In genomic region chr7:41731486-41732278, GRCh38 we compare ENCODE assay signal across 10 cellular contexts. TPM values are rescaled to one million over a fixed set of nuclear protein-coding genes. Genes with fewer than 3 reads are reported as not detected.
DNase-seq lines count a peak whose midpoint lies in the region; ATAC-seq, FAIRE-seq and TF ChIP-seq lines count a peak whose summit lies in the region.
"Had no signal": no experiment of that assay in that cellular context is flagged by ENCODE, and none has a peak within 500 bp of the region (broad histone marks: within the 10 kb centered on the region; RNA-seq: fewer than 3 reads in every experiment).

No MANE protein-coding gene starts in this region.

- DNase-seq in GM12878 (ENCODE audit: low read depth, low spot score) (peak; percentile 66), H54 (ENCODE audit: insufficient read length, low spot score) (no peak), NCI-H1436 (lab: John Stamatoyannopoulos, UW) (no peak), body of pancreas (no peak)
- no peak for DNase-seq in activated CD4-positive, CD25-positive, alpha-beta regulatory T cell treated with anti-CD3 and anti-CD28 coated beads, Interleukin-2, amount 50 U/mL, for 72 hours
- DNase-seq: CD4-positive, alpha-beta memory T cell; stomach had no signal

- peak in 1 of 2 experiments; percentile 47; a peak in 2 of 4 replicates for TF ChIP-seq EP300 in GM12878 (IDR thresholded peaks at IDR 0.05; ENCODE audit: borderline replicate concordance in 1 of 2, control insufficient read depth in 1 of 2, low read depth in 2 of 2, low read length in 2 of 2)

- TF ChIP-seq POLR2A in GM12878 (IDR thresholded peaks at IDR 0.05; ENCODE audit: low read depth, low read length) (no peak), H54 (IDR thresholded peaks at IDR 0.05; ENCODE audit: low read depth, low read length) (no peak), body of pancreas (IDR thresholded peaks at IDR 0.05) (no peak)

- H3K27ac ChIP-seq in GM12878 (ENCODE audit: control insufficient read depth, insufficient read depth) (no peak overlapping the region), body of pancreas (no peak overlapping the region)
- H3K27ac ChIP-seq: stomach had no signal

- RAD21 ChIA-PET in GM12878 (lab: Charles Lee; ENCODE audit: unreplicated experiment), result interaction anchor here (0.7 to 1.0 kb wide), 2 partner anchors 29 to 155 kb away, joined by 3 to 4 read pairs; partner anchors contain the start of gene INHBA

- CTCF ChIA-PET in GM12878 (lab: Yijun Ruan, JAX), result interaction anchor here (1.2 to 2.6 kb wide), 4 partner anchors 26 to 209 kb away, joined by 3 to 8 read pairs (median 5); partner anchors contain the start of gene INHBA

- H2AFZ ChIP-seq in GM12878 (ENCODE audit: control insufficient read depth, low read depth, low read length), result no peak overlapping the region

- TF ChIP-seq CTCF in GM12878 (IDR thresholded peaks at IDR 0.05 in 2 of 3, conservative IDR thresholded peaks at IDR 0.05 in 1 of 3; ENCODE audit: control insufficient read depth in 2 of 3, extremely low read depth in 1 of 3, insufficient read depth in 1 of 3, low read depth in 3 of 3, low read length in 3 of 3) (no peak), body of pancreas (IDR thresholded peaks at IDR 0.05) (no peak)

- in situ Hi-C loops in GM12878 (cut with MboI), result loop anchor here (5.0 kb wide), 1 partner anchor 151 kb away; no protein-coding TSS in a partner anchor

- intact Hi-C loops in GM12878 (cut with micrococcal nuclease; ENCODE audit: unreplicated experiment) (loop anchor here (5.0 kb wide), 1 partner anchor 151 kb away; no protein-coding TSS in a partner anchor), body of pancreas (cut with DNase I) (no loop called here)

- H3K4me3 ChIP-seq in GM12878 (no peak overlapping the region), body of pancreas (no peak overlapping the region)
- H3K4me3 ChIP-seq: stomach had no signal

- peak overlapping the region; percentile 41; the same call in 1 of the 2 replicates for H3K4me2 ChIP-seq in GM12878 (ENCODE audit: control insufficient read depth, insufficient read depth)

- POLR2A ChIA-PET in GM12878 (lab: Charles Lee), result no interaction called here

- SMC1A ChIA-PET in GM12878 (lab: Charles Lee; ENCODE audit: uncharacterized antibody, unreplicated experiment), result interaction anchor here (1.0 to 1.4 kb wide), 3 partner anchors 22 to 150 kb away, joined by 3 to 6 read pairs (median 3); no protein-coding TSS in a partner anchor

- no peaks in the 10 kb centered on the region for H4K20me1 ChIP-seq in GM12878 (ENCODE audit: control insufficient read depth, insufficient read depth)

- no peaks in the 10 kb centered on the region for H3K79me2 ChIP-seq in GM12878 (ENCODE audit: control insufficient read depth, insufficient read depth, low read length)

- H3K36me3 ChIP-seq in GM12878 (ENCODE audit: control insufficient read depth in 2 of 2, insufficient read depth in 2 of 2, low read length in 1 of 2), result no peaks in the 10 kb centered on the region
- no peaks in the 10 kb centered on the region for H3K36me3 ChIP-seq in body of pancreas (replicated peaks in 1 of 2; ENCODE audit: insufficient read depth in 1 of 2, low read depth in 2 of 2)
- H3K36me3 ChIP-seq: stomach had no signal

- ATAC-seq in GM18499 (IDR thresholded peaks at IDR 0.05; ENCODE audit: insufficient read depth, unreplicated experiment) (peak; percentile 89), GM21423 (IDR thresholded peaks at IDR 0.05; ENCODE audit: unreplicated experiment) (peak; percentile 98), HG03159 (IDR thresholded peaks at IDR 0.05; ENCODE audit: unreplicated experiment) (peak; percentile 98), GM12878 (peak; percentile 95), body of pancreas (no peak)

- no peaks in the 10 kb centered on the region; the same call in 1 of the 3 replicates for H3K9me3 ChIP-seq in GM12878 (replicated peaks; ENCODE audit: control insufficient read depth, insufficient read depth, low read length)
- no peaks in the 10 kb centered on the region for H3K9me3 ChIP-seq in body of pancreas
- H3K9me3 ChIP-seq: stomach had no signal

- no peak overlapping the region for H3K9ac ChIP-seq in GM12878 (ENCODE audit: control insufficient read depth, insufficient read depth, low read length)

- H3K27me3 ChIP-seq in GM12878 (replicated peaks in 1 of 2; ENCODE audit: control insufficient read depth in 2 of 2, insufficient read depth in 2 of 2, low read length in 1 of 2), result no peaks in the 10 kb centered on the region
- H3K27me3 ChIP-seq in body of pancreas, result no peaks in the 10 kb centered on the region
- H3K27me3 ChIP-seq: stomach had no signal

- peak; percentile 92 for FAIRE-seq in GM12878 (lab: Jason Lieb, UNC)
- no peak for FAIRE-seq in H54 (lab: Jason Lieb, UNC)

- BruUV-seq in GM12878 (replicated peaks; lab: Mats Ljungman, UMichigan), result no TSS peak

- no peak for TF ChIP-seq RAD21 in GM12878 (IDR thresholded peaks at IDR 0.05; ENCODE audit: insufficient read depth, low read depth, low read length)

- 41% methylated on average over 6 of the region's 6 CpGs for WGBS in GM12878 (ENCODE audit: insufficient coverage, insufficient replicate concordance, low lambda C conversion rate, missing lambda C conversion rate)
- WGBS in body of pancreas, 2 donors, result 53 to 59% methylated on average over 6 of the region's 6 CpGs

- H3K4me1 ChIP-seq in GM12878 (ENCODE audit: control insufficient read depth, insufficient read depth, low read length), result peaks cover 7% of the 10 kb centered on the region
- no peaks in the 10 kb centered on the region for H3K4me1 ChIP-seq in body of pancreas
- H3K4me1 ChIP-seq: stomach had no signal

TF ChIP-seq in GM12878, 131 proteins besides CTCF, POLR2A, EP300 and RAD21 (continues in another document):
- TF ChIP-seq TAF1 (IDR thresholded peaks at IDR 0.05; ENCODE audit: borderline replicate concordance, low read depth, low read length), result no peak
- no peak for TF ChIP-seq EGR1 (IDR thresholded peaks at IDR 0.05; ENCODE audit: borderline replicate concordance in 1 of 2, low read depth in 2 of 2, low read length in 2 of 2)
- no peak for TF ChIP-seq CHD2 (IDR thresholded peaks at IDR 0.05; ENCODE audit: borderline replicate concordance, low read depth, low read length)
- no peak for TF ChIP-seq SMARCA5 (IDR thresholded peaks at IDR 0.05)
- TF ChIP-seq, protein P1, sequence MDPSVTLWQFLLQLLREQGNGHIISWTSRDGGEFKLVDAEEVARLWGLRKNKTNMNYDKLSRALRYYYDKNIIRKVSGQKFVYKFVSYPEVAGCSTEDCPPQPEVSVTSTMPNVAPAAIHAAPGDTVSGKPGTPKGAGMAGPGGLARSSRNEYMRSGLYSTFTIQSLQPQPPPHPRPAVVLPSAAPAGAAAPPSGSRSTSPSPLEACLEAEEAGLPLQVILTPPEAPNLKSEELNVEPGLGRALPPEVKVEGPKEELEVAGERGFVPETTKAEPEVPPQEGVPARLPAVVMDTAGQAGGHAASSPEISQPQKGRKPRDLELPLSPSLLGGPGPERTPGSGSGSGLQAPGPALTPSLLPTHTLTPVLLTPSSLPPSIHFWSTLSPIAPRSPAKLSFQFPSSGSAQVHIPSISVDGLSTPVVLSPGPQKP (IDR thresholded peaks at IDR 0.05; ENCODE audit: low read depth, low read length), result no peak
- TF ChIP-seq NR2C2 (IDR thresholded peaks at IDR 0.05; ENCODE audit: borderline replicate concordance, control insufficient read depth, insufficient read length, low read depth), result no peak
- no peak for TF ChIP-seq NR2C1 (IDR thresholded peaks at IDR 0.05)
- TF ChIP-seq ZNF217 (IDR thresholded peaks at IDR 0.05), result peak; percentile 95
- 0 out of 2 replicates have a peak, but pooled peaks have one; percentile 73 for TF ChIP-seq MEF2A (IDR thresholded peaks at IDR 0.05; ENCODE audit: insufficient read depth, low read depth, low read length)
- no peak for TF ChIP-seq ZNF274 (IDR thresholded peaks at IDR 0.05; ENCODE audit: insufficient read depth, insufficient read length)
- TF ChIP-seq, protein P2, sequence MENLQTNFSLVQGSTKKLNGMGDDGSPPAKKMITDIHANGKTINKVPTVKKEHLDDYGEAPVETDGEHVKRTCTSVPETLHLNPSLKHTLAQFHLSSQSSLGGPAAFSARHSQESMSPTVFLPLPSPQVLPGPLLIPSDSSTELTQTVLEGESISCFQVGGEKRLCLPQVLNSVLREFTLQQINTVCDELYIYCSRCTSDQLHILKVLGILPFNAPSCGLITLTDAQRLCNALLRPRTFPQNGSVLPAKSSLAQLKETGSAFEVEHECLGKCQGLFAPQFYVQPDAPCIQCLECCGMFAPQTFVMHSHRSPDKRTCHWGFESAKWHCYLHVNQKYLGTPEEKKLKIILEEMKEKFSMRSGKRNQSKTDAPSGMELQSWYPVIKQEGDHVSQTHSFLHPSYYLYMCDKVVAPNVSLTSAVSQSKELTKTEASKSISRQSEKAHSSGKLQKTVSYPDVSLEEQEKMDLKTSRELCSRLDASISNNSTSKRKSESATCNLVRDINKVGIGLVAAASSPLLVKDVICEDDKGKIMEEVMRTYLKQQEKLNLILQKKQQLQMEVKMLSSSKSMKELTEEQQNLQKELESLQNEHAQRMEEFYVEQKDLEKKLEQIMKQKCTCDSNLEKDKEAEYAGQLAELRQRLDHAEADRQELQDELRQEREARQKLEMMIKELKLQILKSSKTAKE (IDR thresholded peaks at IDR 0.05; ENCODE audit: low read depth, poor library complexity, severe bottlenecking), result peak; percentile 86
- no peak for TF ChIP-seq ZNF24 (IDR thresholded peaks at IDR 0.05)
- no peak for TF ChIP-seq HDGF (IDR thresholded peaks at IDR 0.05)
- TF ChIP-seq BRCA1 (IDR thresholded peaks at IDR 0.05; ENCODE audit: low read depth, low read length), result no peak
- TF ChIP-seq GABPA (IDR thresholded peaks at IDR 0.05; ENCODE audit: low read depth), result no peak

RNA-seq across cellular contexts. Expression of gene INHBA, which starts 28.8 kb away (rescaled TPM):
- total RNA-seq in GM12878 (2013; cell fraction: nucleolus; rRNA removed), result 0.12 and 0.31 TPM in 2 replicates
- total RNA-seq in GM12878 (2014; rRNA removed) (not detected in 2 replicates), GM12878 (2014; rRNA removed; fragmentation: Illumina TruSeq; extraction: Trizol) (0.04 TPM in 1 of 2 replicates, not detected in the other), GM12878 (2021) (0.05 and 0.08 TPM in 2 replicates), body of pancreas (under 1 TPM in 1 of 2 donors, not detected in 1; 0.52 TPM)
- not detected for polyA plus RNA-seq in GM12878 (2011; ENCODE audit: low read depth)
- polyA plus RNA-seq in GM12878 (2011; rRNA removed) (0.05 and 0.06 TPM in 2 replicates), GM12878 (2014; fragmentation: Illumina TruSeq; extraction: Trizol) (0.04 and 0.11 TPM in 2 replicates), GM12878 (2014; fragmentation: Nextera tagmentation; extraction: Ambion mirVana) (not detected), GM12878 (2014; rRNA removed) (not detected in 2 replicates), GM12878 (2016; fragmentation: Nextera tagmentation; extraction: Ambion mirVana) (not detected)
- 0.01 and 0.08 TPM in 2 replicates for polyA plus RNA-seq in GM12878 (2011; cell fraction: cytosol; rRNA removed)
- 0.04 and 0.12 TPM in 2 replicates for polyA plus RNA-seq in GM12878 (2011; cell fraction: nucleus; rRNA removed)
- polyA plus RNA-seq in GM12878 (2012), result 0.04 and 0.10 TPM in 2 replicates
- 0.05 and 0.37 TPM in 2 replicates for polyA minus RNA-seq in GM12878 (2011; rRNA and poly(A)+ RNA removed)
- polyA minus RNA-seq in GM12878 (2011; cell fraction: cytosol; rRNA and poly(A)+ RNA removed), result not detected in 2 replicates
- polyA minus RNA-seq in GM12878 (2011; cell fraction: nucleus; rRNA and poly(A)+ RNA removed), result under 0.01 TPM in 1 of 2 replicates, not detected in the other
- polyA plus RNA-seq: CD4-positive, alpha-beta memory T cell had no signal
